Comparison of ENCODE assay signal across 22 cellular contexts in genomic region chr20:61364147-61364546, GRCh38.
"Had no signal": no experiment of that assay in that cellular context is flagged by ENCODE, and none has a peak within 500 bp of the region (broad histone marks: within the 10 kb centered on the region; RNA-seq: fewer than 3 reads in every experiment).

No MANE protein-coding gene starts in this region.

- H3K4me3 ChIP-seq: colonic mucosa, esophagus muscularis mucosa, gastroesophageal sphincter, heart left ventricle, left lung, lower lobe of right lung, mucosa of descending colon had no signal

- H3K36me3 Mint-ChIP-seq: mesothelial cell of epicardium, naive B cell had no signal

- H3K27ac ChIP-seq: colonic mucosa, esophagus muscularis mucosa, foreskin keratinocyte, gastroesophageal sphincter, heart left ventricle, left lung, lower lobe of right lung had no signal

- H3K4me3 Mint-ChIP-seq: dendritic cell treated with granulocyte-macrophage colony-stimulating factor and Interleukin-4, amounts not matched to agents 40 ng/mL and 50 ng/mL, for 4 days; mesothelial cell of epicardium; naive B cell had no signal

- FAIRE-seq: endothelial cell of umbilical vein, frontal cortex, islet of Langerhans, keratinocyte had no signal

- H3K27me3 ChIP-seq: colonic mucosa, foreskin keratinocyte had no signal

- H3K36me3 ChIP-seq: colonic mucosa, esophagus muscularis mucosa, gastroesophageal sphincter, heart left ventricle, left lung, lower lobe of right lung had no signal

- DNase-seq: colonic mucosa; cortex of kidney; effector CD4-positive, alpha-beta T cell; effector memory CD4-positive, alpha-beta T cell; foreskin keratinocyte; heart left ventricle; hippocampal formation; left cardiac atrium; left lung; left ventricle myocardium superior; lower lobe of right lung; mesenchymal stem cell; mucosa of descending colon; naive B cell had no signal

- H3K9me3 ChIP-seq: colonic mucosa, esophagus muscularis mucosa, gastroesophageal sphincter, heart left ventricle, lower lobe of right lung, mucosa of descending colon had no signal

- ATAC-seq: foreskin keratinocyte, gastroesophageal sphincter, heart left ventricle, left cardiac atrium, left lung, left ventricle myocardium superior, mucosa of descending colon had no signal

- H3K4me1 Mint-ChIP-seq: mesothelial cell of epicardium, naive B cell had no signal

- H3K27ac Mint-ChIP-seq: dendritic cell treated with granulocyte-macrophage colony-stimulating factor and Interleukin-4, amounts not matched to agents 40 ng/mL and 50 ng/mL, for 4 days; mesothelial cell of epicardium; naive B cell had no signal

- H3K27me3 Mint-ChIP-seq: dendritic cell treated with granulocyte-macrophage colony-stimulating factor and Interleukin-4, amounts not matched to agents 40 ng/mL and 50 ng/mL, for 4 days; naive B cell had no signal

- H3K4me1 ChIP-seq: colonic mucosa, esophagus muscularis mucosa, foreskin keratinocyte, gastroesophageal sphincter, heart left ventricle, left lung, lower lobe of right lung had no signal
